1 cellular context compared by ENCODE assay signal in genomic region chr6:132414332-132414731, GRCh38.
TF ChIP-seq lines count a peak whose summit lies in the region.

No MANE protein-coding gene starts in this region.

TF ChIP-seq in SK-N-SH treated with all-trans-retinoic acid at 6 μM for 48 hours, 23 proteins besides CTCF, POLR2A, EP300 and RAD21 (continued from another document):
- no peak for TF ChIP-seq GLIS3 (CRISPR knock-in tag; IDR thresholded peaks at IDR 0.05)
- TF ChIP-seq ZNF565 (CRISPR knock-in tag; conservative IDR thresholded peaks at IDR 0.05; ENCODE audit: low read depth), result no peak
- no peak for TF ChIP-seq POU6F1 (CRISPR knock-in tag; IDR thresholded peaks at IDR 0.05; ENCODE audit: borderline replicate concordance, low read depth)
- TF ChIP-seq ZFP30 (CRISPR knock-in tag; IDR thresholded peaks at IDR 0.05), result no peak
- TF ChIP-seq TCF4 (CRISPR knock-in tag; IDR thresholded peaks at IDR 0.05; ENCODE audit: borderline replicate concordance), result no peak
- no peak for TF ChIP-seq BACH2 (CRISPR knock-in tag; IDR thresholded peaks at IDR 0.05; ENCODE audit: borderline replicate concordance)
